1 cellular context compared by ENCODE assay signal in genomic region chr7:106122713-106123112, GRCh38.
TF ChIP-seq lines count a peak whose summit lies in the region.

No MANE protein-coding gene starts in this region.

TF ChIP-seq in K562, 482 proteins besides CTCF, POLR2A, EP300 and RAD21:
- 0 out of 2 replicates have a peak, but pooled peaks have one; percentile 15 for TF ChIP-seq ZNF75A (CRISPR knock-in tag; IDR thresholded peaks at IDR 0.05)
- peak in 1 of 2 experiments; percentile 55; a peak in 1 of 4 replicates for TF ChIP-seq TRIM24 (IDR thresholded peaks at IDR 0.05)
- 0 out of 2 replicates have a peak, but pooled peaks have one; percentile 45 for TF ChIP-seq ZNF780A (CRISPR knock-in tag; IDR thresholded peaks at IDR 0.05)
- no peak for TF ChIP-seq FOXA3 (CRISPR knock-in tag; conservative IDR thresholded peaks at IDR 0.05 in 1 of 2, IDR thresholded peaks at IDR 0.05 in 1 of 2)
- no peak for TF ChIP-seq RB1 (IDR thresholded peaks at IDR 0.05; ENCODE audit: low read depth)
- no peak for TF ChIP-seq KDM2B (CRISPR knock-in tag; IDR thresholded peaks at IDR 0.05)
- TF ChIP-seq, protein P1, sequence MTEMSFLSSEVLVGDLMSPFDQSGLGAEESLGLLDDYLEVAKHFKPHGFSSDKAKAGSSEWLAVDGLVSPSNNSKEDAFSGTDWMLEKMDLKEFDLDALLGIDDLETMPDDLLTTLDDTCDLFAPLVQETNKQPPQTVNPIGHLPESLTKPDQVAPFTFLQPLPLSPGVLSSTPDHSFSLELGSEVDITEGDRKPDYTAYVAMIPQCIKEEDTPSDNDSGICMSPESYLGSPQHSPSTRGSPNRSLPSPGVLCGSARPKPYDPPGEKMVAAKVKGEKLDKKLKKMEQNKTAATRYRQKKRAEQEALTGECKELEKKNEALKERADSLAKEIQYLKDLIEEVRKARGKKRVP (CRISPR knock-in tag; IDR thresholded peaks at IDR 0.05), result peak; percentile 59; the same call in 1 of the 2 replicates
- TF ChIP-seq ZNF584 (CRISPR knock-in tag; IDR thresholded peaks at IDR 0.05; ENCODE audit: low read depth), result peak; percentile 20; the same call in 1 of the 2 replicates
- TF ChIP-seq CEBPG (CRISPR knock-in tag; IDR thresholded peaks at IDR 0.05), result peak; percentile 59; the same call in 1 of the 2 replicates
- TF ChIP-seq CEBPG (tag; conservative IDR thresholded peaks at IDR 0.05 in 1 of 2, IDR thresholded peaks at IDR 0.05 in 1 of 2), result peak in 1 of 2 experiments; percentile 69; a peak in 2 of 4 replicates
- no peak for TF ChIP-seq ZNF124 (CRISPR knock-in tag; IDR thresholded peaks at IDR 0.05)
